18 cellular contexts compared by ENCODE assay signal in genomic region chr1:116971965-116972675, GRCh38. TPM values are rescaled to one million over a fixed set of nuclear protein-coding genes. Genes with fewer than 3 reads are reported as not detected.
DNase-seq lines count a peak whose midpoint lies in the region; ATAC-seq, FAIRE-seq and TF ChIP-seq lines count a peak whose summit lies in the region.
"Had no signal": no experiment of that assay in that cellular context is flagged by ENCODE, and none has a peak within 500 bp of the region (broad histone marks: within the 10 kb centered on the region; RNA-seq: fewer than 3 reads in every experiment).

No MANE protein-coding gene starts in this region.

- peak overlapping the region; percentile 32 for H3K4me2 ChIP-seq in GM23248 (ENCODE audit: unreplicated experiment)
- H3K4me2 ChIP-seq in astrocyte (ENCODE audit: low read length), result peak overlapping the region; percentile 22
- no peak overlapping the region for H3K4me2 ChIP-seq in neuronal stem cell (ENCODE audit: insufficient read depth, low read length, poor library complexity, severe bottlenecking)

- H3K36me3 ChIP-seq in GM23248 (ENCODE audit: low read depth), result no peaks in the 10 kb centered on the region
- H3K36me3 ChIP-seq in astrocyte (ENCODE audit: insufficient read depth, low read length), result peaks cover 1% of the 10 kb centered on the region
- H3K36me3 ChIP-seq in neuronal stem cell (replicated peaks in 1 of 2; ENCODE audit: control insufficient read depth in 2 of 2, insufficient read depth in 2 of 2, low read length in 2 of 2), result peaks cover 11 to 40% of the 10 kb centered on the region in 2 donors

- H3K4me3 Mint-ChIP-seq in astrocyte (ENCODE audit: unreplicated experiment), result no peak overlapping the region
- H3K4me3 Mint-ChIP-seq: activated naive CD4-positive, alpha-beta T cell treated with anti-CD3 and anti-CD28 coated beads, Interleukin-2, amount 10 ng/mL, durations not matched to agents 7 days and 5 days; central memory CD8-positive, alpha-beta T cell; naive B cell had no signal

- no peak overlapping the region for H3K9ac ChIP-seq in GM23248
- peak overlapping the region; percentile 59 for H3K9ac ChIP-seq in astrocyte (ENCODE audit: low read length)
- H3K9ac ChIP-seq in neuronal stem cell (ENCODE audit: low read depth, low read length, poor library complexity), result peak overlapping the region; percentile 76

- H3K27ac ChIP-seq in GM23248, result no peak overlapping the region
- peak overlapping the region; percentile 78 for H3K27ac ChIP-seq in astrocyte (ENCODE audit: low read depth, low read length)
- H3K27ac ChIP-seq in foreskin keratinocyte, result no peak overlapping the region
- H3K27ac ChIP-seq in neuronal stem cell (replicated peaks; ENCODE audit: low read length), result no peak overlapping the region

- TF ChIP-seq CTCF in astrocyte (IDR thresholded peaks at IDR 0.05; ENCODE audit: insufficient read depth, low read depth, low read length), result no peak
- no peak for TF ChIP-seq CTCF in foreskin keratinocyte (conservative IDR thresholded peaks at IDR 0.05)

- no peak overlapping the region for H3K4me3 ChIP-seq in GM23248
- H3K4me3 ChIP-seq in astrocyte (ENCODE audit: insufficient read depth, low read depth, low read length), result no peak overlapping the region
- H3K4me3 ChIP-seq in neuronal stem cell (ENCODE audit: low read length in 2 of 2), result no peak overlapping the region

- H3K27me3 Mint-ChIP-seq in astrocyte (ENCODE audit: low read depth, unreplicated experiment), result no peaks in the 10 kb centered on the region
- H3K27me3 Mint-ChIP-seq: activated naive CD4-positive, alpha-beta T cell treated with anti-CD3 and anti-CD28 coated beads, Interleukin-2, amount 10 ng/mL, durations not matched to agents 7 days and 5 days had no signal

- no peak overlapping the region for H3K23ac ChIP-seq in neuronal stem cell (ENCODE audit: low read depth, low read length, poor library complexity)

- peaks cover 36% of the 10 kb centered on the region for H3K36me3 Mint-ChIP-seq in astrocyte (ENCODE audit: low read depth, unreplicated experiment)
- H3K36me3 Mint-ChIP-seq: activated naive CD4-positive, alpha-beta T cell treated with anti-CD3 and anti-CD28 coated beads, Interleukin-2, amount 10 ng/mL, durations not matched to agents 7 days and 5 days had no signal

- no peak for FAIRE-seq in astrocyte (lab: Jason Lieb, UNC)

- peaks cover 8% of the 10 kb centered on the region for H3F3A ChIP-seq in GM23248 (ENCODE audit: insufficient read depth)

- no peak overlapping the region for H3K18ac ChIP-seq in neuronal stem cell (ENCODE audit: low read length)

- no peak overlapping the region for H2BK12ac ChIP-seq in neuronal stem cell (ENCODE audit: low read length)

- H2BK120ac ChIP-seq in neuronal stem cell (ENCODE audit: low read depth, low read length), result no peak overlapping the region

- WGBS in GM23248 (ENCODE audit: low coverage in 1 of 2, low lambda C conversion rate in 2 of 2, missing lambda C conversion rate in 2 of 2), 2 experiments, result 94 to 96% methylated on average over 6 of the region's 6 CpGs
- no CpG with 5 or more reads among the region's 6 CpGs for WGBS in neuronal stem cell (ENCODE audit: extremely low coverage in 2 of 2, insufficient read length in 2 of 2, insufficient replicate concordance in 1 of 2), 2 donors

- H4K20me1 ChIP-seq in GM23248 (ENCODE audit: insufficient read depth), result no peaks in the 10 kb centered on the region
- no peaks in the 10 kb centered on the region for H4K20me1 ChIP-seq in astrocyte (ENCODE audit: insufficient read depth, low read length)

- no peaks in the 10 kb centered on the region for H3K79me1 ChIP-seq in neuronal stem cell (ENCODE audit: low read depth, low read length)

- H2BK5ac ChIP-seq in neuronal stem cell (ENCODE audit: low read length), result no peak overlapping the region

- ATAC-seq in foreskin keratinocyte (peak; percentile 48), HG02852 (IDR thresholded peaks at IDR 0.05; ENCODE audit: unreplicated experiment) (no peak)

- peak overlapping the region; percentile 88 for H3K27ac Mint-ChIP-seq in astrocyte (ENCODE audit: unreplicated experiment)
- H3K27ac Mint-ChIP-seq: activated naive CD4-positive, alpha-beta T cell treated with anti-CD3 and anti-CD28 coated beads, Interleukin-2, amount 10 ng/mL, durations not matched to agents 7 days and 5 days; naive B cell had no signal

- H2AFZ ChIP-seq in GM23248 (no peak overlapping the region), astrocyte (ENCODE audit: low read depth, low read length) (no peak overlapping the region), neuronal stem cell (ENCODE audit: low read length) (no peak overlapping the region)

- H2BK15ac ChIP-seq in neuronal stem cell (ENCODE audit: low read length), result no peak overlapping the region

- H4K91ac ChIP-seq in neuronal stem cell (ENCODE audit: low read depth, low read length, poor library complexity), result no peak overlapping the region

- H4K8ac ChIP-seq in neuronal stem cell (ENCODE audit: low read depth, low read length), result no peak overlapping the region

- peak; percentile 42 for DNase-seq in GM23248
- no peak for DNase-seq in astrocyte (ENCODE audit: low read depth)
- peak; percentile 30 to 58 for DNase-seq in foreskin keratinocyte
- DNase-seq in neuronal stem cell (ENCODE audit: low spot score), result no peak
- DNase-seq in NCI-H146 treated with DMSO at 0.1 percent for 48 hours (lab: John Stamatoyannopoulos, UW; ENCODE audit: unreplicated experiment), result no peak
- no peak for DNase-seq in HuH-7.5 (ENCODE audit: low spot score)
- no peak for DNase-seq in NCI-H1436 treated with DMSO at 0.1 percent for 48 hours (lab: John Stamatoyannopoulos, UW)
- DNase-seq: activated CD8-positive, alpha-beta memory T cell treated with anti-CD3 and anti-CD28 coated beads, Interleukin-2, amount 50 U/mL, for 48 hours; activated naive CD4-positive, alpha-beta T cell treated with anti-CD3 and anti-CD28 coated beads, Interleukin-2, amount 10 ng/mL, durations not matched to agents 7 days and 5 days; GDM1; naive B cell; NCI-H187; RPMI8226; stimulated activated CD4-positive, alpha-beta T cell treated with anti-CD3 and anti-CD28 coated beads, Interleukin-2, amount 100 ng/mL, for 48 hours; stimulated activated CD8-positive, alpha-beta memory T cell treated with anti-CD3 and anti-CD28 coated beads, Interleukin-4, amount 100 ng/mL, for 48 hours; T-helper 9 cell had no signal

- H3K9me3 ChIP-seq in GM23248 (ENCODE audit: low read depth) (no peaks in the 10 kb centered on the region), astrocyte (ENCODE audit: insufficient read depth, low read depth, low read length) (no peaks in the 10 kb centered on the region), neuronal stem cell (replicated peaks in 1 of 2; ENCODE audit: control insufficient read depth in 2 of 2, insufficient read depth in 1 of 2, low read depth in 1 of 2, low read length in 2 of 2) (peaks cover 6 to 26% of the 10 kb centered on the region in 2 donors)

- no peak overlapping the region for H2AK5ac ChIP-seq in neuronal stem cell (ENCODE audit: low read depth, low read length)

- in situ Hi-C loops in GM23248 (cut with MboI), result no loop called here

- no peaks in the 10 kb centered on the region for H3K79me2 ChIP-seq in GM23248 (ENCODE audit: insufficient read depth)
- H3K79me2 ChIP-seq in astrocyte (ENCODE audit: insufficient read depth, low read length), result peaks cover 3% of the 10 kb centered on the region

- H3K14ac ChIP-seq in neuronal stem cell (ENCODE audit: low read length), result no peak overlapping the region

- H3K9me2 ChIP-seq in GM23248 (ENCODE audit: insufficient read depth), result no peaks in the 10 kb centered on the region

- H3K4me1 Mint-ChIP-seq in astrocyte (ENCODE audit: low read depth, unreplicated experiment), result peaks cover 29% of the 10 kb centered on the region
- H3K4me1 Mint-ChIP-seq: activated naive CD4-positive, alpha-beta T cell treated with anti-CD3 and anti-CD28 coated beads, Interleukin-2, amount 10 ng/mL, durations not matched to agents 7 days and 5 days; central memory CD8-positive, alpha-beta T cell; naive B cell had no signal

- H3K9me3 Mint-ChIP-seq in astrocyte (ENCODE audit: unreplicated experiment), result peaks cover 5% of the 10 kb centered on the region
- H3K9me3 Mint-ChIP-seq: activated naive CD4-positive, alpha-beta T cell treated with anti-CD3 and anti-CD28 coated beads, Interleukin-2, amount 10 ng/mL, durations not matched to agents 7 days and 5 days; central memory CD8-positive, alpha-beta T cell had no signal

- H3K27me3 ChIP-seq in GM23248 (replicated peaks; ENCODE audit: insufficient read depth) (no peaks in the 10 kb centered on the region), astrocyte (ENCODE audit: insufficient read depth, low read length) (no peaks in the 10 kb centered on the region), foreskin keratinocyte (no peaks in the 10 kb centered on the region), neuronal stem cell (ENCODE audit: control insufficient read depth in 3 of 3, insufficient read depth in 3 of 3, low read depth in 1 of 3, low read length in 3 of 3) (no peaks in the 10 kb centered on the region)

- H3K4me1 ChIP-seq in GM23248 (ENCODE audit: insufficient read depth), result peaks cover 15% of the 10 kb centered on the region
- peaks cover 17% of the 10 kb centered on the region for H3K4me1 ChIP-seq in astrocyte (ENCODE audit: insufficient read depth, low read length)
- peaks cover 8% of the 10 kb centered on the region for H3K4me1 ChIP-seq in foreskin keratinocyte
- H3K4me1 ChIP-seq in neuronal stem cell (ENCODE audit: control insufficient read depth in 2 of 2, insufficient read depth in 1 of 2, low read depth in 1 of 2, low read length in 2 of 2), result peaks cover 5 to 9% of the 10 kb centered on the region in 2 donors

- H3K4ac ChIP-seq in neuronal stem cell (ENCODE audit: low read length), result no peak overlapping the region

RNA-seq across cellular contexts. Expression of gene CD101, which starts 29.4 kb away (rescaled TPM):
- not detected in 2 replicates for total RNA-seq in GM23248 (2014; rRNA removed; shearing (Covaris generic))
- polyA plus RNA-seq in GM23248 (2016; fragmentation: Nextera tagmentation; extraction: Ambion mirVana) (not detected in 2 replicates), foreskin keratinocyte (0.79 and 1.3 TPM in 2 replicates)
- total RNA-seq in astrocyte (1.6 and 2.6 TPM in 2 replicates), foreskin keratinocyte (0.44 and 2.0 TPM in 2 replicates)
- polyA plus RNA-seq in neuronal stem cell (2013, experiment 1 of 2), result 0.66 TPM
- polyA plus RNA-seq in neuronal stem cell (2013, experiment 2 of 2), result 0.43 TPM

Comparison
In these comparisons a context has a peak if more than half of its experiments do, and no peak if none do; other contexts are left out.
1. DNase-seq: peak in GM23248 (single experiment) and foreskin keratinocyte (2 of 2); none in astrocyte (single experiment), neuronal stem cell (single experiment), NCI-H146 treated with DMSO at 0.1 percent for 48 hours (single experiment), HuH-7.5 (single experiment) and NCI-H1436 treated with DMSO at 0.1 percent for 48 hours (single experiment).